In the genomic region with DNA sequence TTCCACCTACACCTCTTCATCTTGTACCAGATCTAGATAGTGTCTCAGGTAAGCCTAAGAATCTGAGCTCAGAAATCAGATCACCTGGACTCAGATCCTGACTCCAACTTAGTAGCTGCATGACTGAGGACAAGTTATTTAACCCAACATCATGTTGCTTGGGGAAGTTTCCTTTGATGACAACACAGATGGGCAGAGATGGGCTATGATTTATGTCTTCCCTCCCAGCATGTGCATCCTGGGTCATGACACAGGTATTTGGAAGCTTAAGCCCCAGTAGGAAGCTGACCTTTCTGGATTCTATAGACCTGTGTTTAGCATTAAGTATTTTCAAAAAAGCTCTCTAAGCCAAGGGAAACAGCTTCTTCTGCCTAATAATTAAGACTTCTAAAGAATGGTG, we compare ENCODE assay signal across 21 cellular contexts. TPM values are rescaled to one million over a fixed set of nuclear protein-coding genes. Genes with fewer than 3 reads are reported as not detected.
DNase-seq lines count a peak whose midpoint lies in the region; ATAC-seq, FAIRE-seq and TF ChIP-seq lines count a peak whose summit lies in the region.
"Had no signal": no experiment of that assay in that cellular context is flagged by ENCODE, and none has a peak within 500 bp of the region (broad histone marks: within the 10 kb centered on the region; RNA-seq: fewer than 3 reads in every experiment).

No MANE protein-coding gene starts in this region.

- H3K9me3 Mint-ChIP-seq in chondrocyte (ENCODE audit: low read depth) (peaks cover 7% of the 10 kb centered on the region), nephron (peaks cover 9% of the 10 kb centered on the region)

- in situ Hi-C loops in HepG2 (cut with HindIII; ENCODE audit: extremely low pct_ligation_motif_present, low pct_unique_long_range_greater_than_20kb), result no loop called here

- intact Hi-C loops in HepG2 (cut with micrococcal nuclease; ENCODE audit: unreplicated experiment), result no loop called here
- intact Hi-C loops in right lobe of liver (cut with DNase I), result no loop called here

- no TSS peak for BruUV-seq in HepG2 (replicated peaks; lab: Mats Ljungman, UMichigan)

- H3K9me3 ChIP-seq in HepG2 (ENCODE audit: low read length) (0 out of 2 replicates have a peak, but pooled peaks cover 5% of the 10 kb centered on the region), right lobe of liver (no peaks in the 10 kb centered on the region), WERI-Rb-1 (ENCODE audit: severe bottlenecking) (peaks cover 17% of the 10 kb centered on the region)
- H3K9me3 ChIP-seq: gastroesophageal sphincter had no signal

- TF ChIP-seq EP300 in HepG2 (IDR thresholded peaks at IDR 0.05; ENCODE audit: low read depth in 2 of 2, low read length in 2 of 2) (no peak), HepG2 (CRISPR knock-in tag; IDR thresholded peaks at IDR 0.05; ENCODE audit: borderline replicate concordance) (no peak)

- TF ChIP-seq CTCF in HepG2 (CRISPR knock-in tag; IDR thresholded peaks at IDR 0.05) (no peak), right lobe of liver (IDR thresholded peaks at IDR 0.05) (no peak), chondrocyte (IDR thresholded peaks at IDR 0.05) (no peak), nephron (IDR thresholded peaks at IDR 0.05; ENCODE audit: unreplicated experiment in 3 of 3) (no peak), WERI-Rb-1 (IDR thresholded peaks at IDR 0.05; ENCODE audit: low read depth, low read length) (no peak)

- H3K36me3 Mint-ChIP-seq in chondrocyte (ENCODE audit: low read depth) (peaks cover 4% of the 10 kb centered on the region), nephron (ENCODE audit: low read depth) (peaks cover 7% of the 10 kb centered on the region)
- H3K36me3 Mint-ChIP-seq: activated naive CD8-positive, alpha-beta T cell treated with anti-CD3 and anti-CD28 coated beads, Interleukin-2, amount 10 ng/mL, durations not matched to agents 7 days and 5 days had no signal

- H3K9ac ChIP-seq in HepG2 (ENCODE audit: insufficient read depth, low read depth, low read length), result no peak overlapping the region

- CTCF ChIA-PET in HepG2 (lab: Yijun Ruan, JAX; ENCODE audit: low intra/inter-chr PET ratio, low total read pairs), result no interaction called here

- H3K4me3 Mint-ChIP-seq in chondrocyte (ENCODE audit: unreplicated experiment) (no peak overlapping the region), nephron (no peak overlapping the region)
- H3K4me3 Mint-ChIP-seq: activated naive CD8-positive, alpha-beta T cell treated with anti-CD3 and anti-CD28 coated beads, Interleukin-2, amount 10 ng/mL, durations not matched to agents 7 days and 5 days; activated T-helper 1 cell treated with anti-CD3 and anti-CD28 coated beads, Interleukin-12 subunit alpha, Interleukin-12 subunit beta, Interleukin-2, Interleukin-4 antibody, amounts not matched to agents 30 ng/mL and 10 ng/mL and 1 ng/mL, durations not matched to agents 14 hours and 24 hours and 36 hours; CD8-positive, alpha-beta memory T cell had no signal

- FAIRE-seq in HepG2 (lab: Jason Lieb, UNC), result peak; percentile 12
- FAIRE-seq: small intestine had no signal

- H3K27me3 ChIP-seq in HepG2 (ENCODE audit: control insufficient read depth in 1 of 2, insufficient read depth in 2 of 2, low read length in 2 of 2) (no peaks in the 10 kb centered on the region), right lobe of liver (no peaks in the 10 kb centered on the region), WERI-Rb-1 (ENCODE audit: insufficient read depth, low read depth, severe bottlenecking) (no peaks in the 10 kb centered on the region)
- H3K27me3 ChIP-seq: brain microvascular endothelial cell, gastroesophageal sphincter had no signal

- H3K4me3 ChIP-seq in HepG2 (replicated peaks in 1 of 3; ENCODE audit: insufficient read depth in 1 of 3, low read depth in 2 of 3, low read length in 3 of 3) (no peak overlapping the region), right lobe of liver (no peak overlapping the region), WERI-Rb-1 (ENCODE audit: low read depth, low read length) (no peak overlapping the region)
- H3K4me3 ChIP-seq: gastroesophageal sphincter had no signal

- TF ChIP-seq RAD21 in HepG2 (CRISPR knock-in tag; IDR thresholded peaks at IDR 0.05), result no peak

- no peaks in the 10 kb centered on the region for H3K79me2 ChIP-seq in HepG2 (ENCODE audit: insufficient read depth, low read length)

- POLR2A ChIA-PET in HepG2 (lab: Yijun Ruan, JAX), result no interaction called here

- peaks cover 46% of the 10 kb centered on the region for H3K4me1 Mint-ChIP-seq in chondrocyte (ENCODE audit: low read depth)
- H3K4me1 Mint-ChIP-seq in nephron, result peaks cover 38% of the 10 kb centered on the region
- H3K4me1 Mint-ChIP-seq: activated naive CD8-positive, alpha-beta T cell treated with anti-CD3 and anti-CD28 coated beads, Interleukin-2, amount 10 ng/mL, durations not matched to agents 7 days and 5 days; CD8-positive, alpha-beta memory T cell had no signal

- TF ChIP-seq POLR2A in HepG2 (IDR thresholded peaks at IDR 0.05; ENCODE audit: insufficient read depth in 1 of 2, low read depth in 2 of 2, low read length in 2 of 2) (no peak), right lobe of liver (IDR thresholded peaks at IDR 0.05) (no peak)

- no peaks in the 10 kb centered on the region for H3K36me3 ChIP-seq in HepG2 (replicated peaks in 1 of 2; ENCODE audit: control insufficient read depth in 1 of 2, insufficient read depth in 2 of 2, low read length in 2 of 2)
- H3K36me3 ChIP-seq in right lobe of liver, result no peaks in the 10 kb centered on the region
- no peaks in the 10 kb centered on the region for H3K36me3 ChIP-seq in WERI-Rb-1
- H3K36me3 ChIP-seq: brain microvascular endothelial cell, gastroesophageal sphincter had no signal

- H3K4me1 ChIP-seq in HepG2 (ENCODE audit: insufficient read depth, low read length) (peaks cover 11% of the 10 kb centered on the region), right lobe of liver (no peaks in the 10 kb centered on the region)
- H3K4me1 ChIP-seq: gastroesophageal sphincter had no signal

- H3K27ac Mint-ChIP-seq in chondrocyte (ENCODE audit: unreplicated experiment) (peak overlapping the region; percentile 87), nephron (peak overlapping the region in 2 of 3 experiments; percentile 55 to 66)
- H3K27ac Mint-ChIP-seq: activated naive CD8-positive, alpha-beta T cell treated with anti-CD3 and anti-CD28 coated beads, Interleukin-2, amount 10 ng/mL, durations not matched to agents 7 days and 5 days; activated T-helper 1 cell treated with anti-CD3 and anti-CD28 coated beads, Interleukin-12 subunit alpha, Interleukin-12 subunit beta, Interleukin-2, Interleukin-4 antibody, amounts not matched to agents 30 ng/mL and 10 ng/mL and 1 ng/mL, durations not matched to agents 14 hours and 24 hours and 36 hours had no signal

- no peaks in the 10 kb centered on the region for H3K27me3 Mint-ChIP-seq in chondrocyte (ENCODE audit: low read depth)
- peaks cover 4% of the 10 kb centered on the region for H3K27me3 Mint-ChIP-seq in nephron (ENCODE audit: low read depth)

- DNase-seq in HepG2 (ENCODE audit: low spot score), result no peak
- DNase-seq in right lobe of liver, result no peak
- no peak for DNase-seq in chondrocyte (ENCODE audit: low spot score)
- DNase-seq in WERI-Rb-1, result no peak
- DNase-seq: activated naive CD8-positive, alpha-beta T cell treated with anti-CD3 and anti-CD28 coated beads, Interleukin-2, amount 10 ng/mL, durations not matched to agents 7 days and 5 days; brain microvascular endothelial cell; CD8-positive, alpha-beta memory T cell; DND-41; erythroblast; NCI-H2081; NCI-H526; small intestine; stimulated activated CD4-positive, alpha-beta T cell treated with anti-CD3 and anti-CD28 coated beads, Interleukin-4, amount 100 ng/mL, for 24 hours; T-helper 2 cell had no signal

- no peak overlapping the region for H2AFZ ChIP-seq in HepG2 (ENCODE audit: low read length)

- H3K27ac ChIP-seq in HepG2 (ENCODE audit: extremely low read length, insufficient read depth, low read length), result no peak overlapping the region
- no peak overlapping the region for H3K27ac ChIP-seq in right lobe of liver
- no peak overlapping the region for H3K27ac ChIP-seq in WERI-Rb-1
- H3K27ac ChIP-seq: gastroesophageal sphincter had no signal

- ATAC-seq in HepG2, result no peak
- ATAC-seq in right lobe of liver, result no peak
- no peak for ATAC-seq in GM21526 (IDR thresholded peaks at IDR 0.05; ENCODE audit: low FRiP score, unreplicated experiment)
- no peak for ATAC-seq in HG02970 (IDR thresholded peaks at IDR 0.05; ENCODE audit: low FRiP score, unreplicated experiment)
- ATAC-seq in GM18517 (IDR thresholded peaks at IDR 0.05; ENCODE audit: unreplicated experiment), result no peak
- ATAC-seq: gastroesophageal sphincter had no signal

- H3K4me2 ChIP-seq in HepG2 (ENCODE audit: low read depth, low read length), result no peak overlapping the region

- H4K20me1 ChIP-seq in HepG2 (ENCODE audit: insufficient read depth, low read length), result no peaks in the 10 kb centered on the region

RNA-seq across cellular contexts. Expression of a gene that starts 12.4 kb away (rescaled TPM):
- total RNA-seq in HepG2 (2016; rRNA removed; fragmentation: Illumina TruSeq; extraction: Trizol) (18.4 and 20.3 TPM in 2 replicates), right lobe of liver (1 to 10 TPM; 3.6 to 7.3 (median 6.3) TPM), chondrocyte (21.6 to 28.6 TPM (median 23.0 TPM) in 3 replicates)
- total RNA-seq in HepG2 (2016; cell fraction: cytosol; rRNA removed; fragmentation: Illumina TruSeq; extraction: Trizol; ENCODE audit: low read depth), result 2.3 and 4.3 TPM in 2 replicates
- 18.9 and 20.3 TPM in 2 replicates for total RNA-seq in HepG2 (2016; cell fraction: insoluble cytoplasmic fraction; rRNA removed; fragmentation: Illumina TruSeq; extraction: Trizol)
- 5.4 and 6.6 TPM in 2 replicates for total RNA-seq in HepG2 (2016; cell fraction: membrane; rRNA removed; fragmentation: Illumina TruSeq; extraction: Trizol)
- 22.7 and 29.7 TPM in 2 replicates for total RNA-seq in HepG2 (2016; cell fraction: nucleus; rRNA removed; fragmentation: Illumina TruSeq; extraction: Trizol)
- 21.4 and 22.1 TPM in 2 replicates for polyA plus RNA-seq in HepG2 (2011; rRNA removed)
- 16.0 and 16.2 TPM in 2 replicates for polyA plus RNA-seq in HepG2 (2011; cell fraction: cytosol; rRNA removed)
- polyA plus RNA-seq in HepG2 (2011; cell fraction: nucleus; rRNA removed), result 131 and 149 TPM in 2 replicates
- polyA plus RNA-seq in HepG2 (2012), result 14.9 and 15.5 TPM in 2 replicates
- 0.63 and 0.85 TPM in 2 replicates for polyA plus RNA-seq in HepG2 (2016; cell fraction: cytosol; fragmentation: Illumina TruSeq; extraction: Trizol; ENCODE audit: low read depth)
- polyA plus RNA-seq in HepG2 (2016; cell fraction: insoluble cytoplasmic fraction; fragmentation: Illumina TruSeq; extraction: Trizol; ENCODE audit: low read depth), result 12.1 and 12.7 TPM in 2 replicates
- 1.4 and 1.7 TPM in 2 replicates for polyA plus RNA-seq in HepG2 (2016; cell fraction: membrane; fragmentation: Illumina TruSeq; extraction: Trizol; ENCODE audit: low read depth)
- polyA plus RNA-seq in HepG2 (2016; cell fraction: nucleus; fragmentation: Illumina TruSeq; extraction: Trizol; ENCODE audit: insufficient read depth, low read depth), result 34.2 and 40.8 TPM in 2 replicates
- 30.5 and 72.9 TPM in 2 replicates for polyA minus RNA-seq in HepG2 (2011; rRNA and poly(A)+ RNA removed; ENCODE audit: low replicate concordance)
- polyA minus RNA-seq in HepG2 (2011; cell fraction: cytosol; rRNA and poly(A)+ RNA removed), result 17.1 and 24.8 TPM in 2 replicates
- polyA minus RNA-seq in HepG2 (2011; cell fraction: nucleus; rRNA and poly(A)+ RNA removed), result 72.4 and 73.8 TPM in 2 replicates

RNA-seq across cellular contexts. Expression of a gene that starts 58.7 kb away (rescaled TPM):
- total RNA-seq in HepG2 (2016; rRNA removed; fragmentation: Illumina TruSeq; extraction: Trizol) (not detected in 2 replicates), right lobe of liver (under 1 TPM in 3 of 6 experiments, not detected in 3; 0.33 to 0.37 (median 0.35) TPM), chondrocyte (not detected in 3 replicates)
- not detected in 2 replicates for total RNA-seq in HepG2 (2016; cell fraction: cytosol; rRNA removed; fragmentation: Illumina TruSeq; extraction: Trizol; ENCODE audit: low read depth)
- total RNA-seq in HepG2 (2016; cell fraction: insoluble cytoplasmic fraction; rRNA removed; fragmentation: Illumina TruSeq; extraction: Trizol), result not detected in 2 replicates
- not detected in 2 replicates for total RNA-seq in HepG2 (2016; cell fraction: membrane; rRNA removed; fragmentation: Illumina TruSeq; extraction: Trizol)
- not detected in 2 replicates for total RNA-seq in HepG2 (2016; cell fraction: nucleus; rRNA removed; fragmentation: Illumina TruSeq; extraction: Trizol)
- not detected in 2 replicates for polyA plus RNA-seq in HepG2 (2011; rRNA removed)
- polyA plus RNA-seq in HepG2 (2011; cell fraction: cytosol; rRNA removed), result not detected in 2 replicates
- polyA plus RNA-seq in HepG2 (2011; cell fraction: nucleus; rRNA removed), result not detected in 2 replicates
- not detected in 2 replicates for polyA plus RNA-seq in HepG2 (2012)
- not detected in 2 replicates for polyA plus RNA-seq in HepG2 (2016; cell fraction: cytosol; fragmentation: Illumina TruSeq; extraction: Trizol; ENCODE audit: low read depth)
- polyA plus RNA-seq in HepG2 (2016; cell fraction: insoluble cytoplasmic fraction; fragmentation: Illumina TruSeq; extraction: Trizol; ENCODE audit: low read depth), result not detected in 2 replicates
- polyA plus RNA-seq in HepG2 (2016; cell fraction: membrane; fragmentation: Illumina TruSeq; extraction: Trizol; ENCODE audit: low read depth), result not detected in 2 replicates
- polyA plus RNA-seq in HepG2 (2016; cell fraction: nucleus; fragmentation: Illumina TruSeq; extraction: Trizol; ENCODE audit: insufficient read depth, low read depth), result not detected in 2 replicates
- not detected in 2 replicates for polyA minus RNA-seq in HepG2 (2011; rRNA and poly(A)+ RNA removed; ENCODE audit: low replicate concordance)
- polyA minus RNA-seq in HepG2 (2011; cell fraction: cytosol; rRNA and poly(A)+ RNA removed), result not detected in 2 replicates
- not detected in 2 replicates for polyA minus RNA-seq in HepG2 (2011; cell fraction: nucleus; rRNA and poly(A)+ RNA removed)
- total RNA-seq: activated CD8-positive, alpha-beta memory T cell treated with anti-CD3 and anti-CD28 coated beads for 36 hours; activated naive CD8-positive, alpha-beta T cell treated with anti-CD3 and anti-CD28 coated beads, Interleukin-2, amount 10 ng/mL, durations not matched to agents 7 days and 5 days; activated T-helper 1 cell treated with anti-CD3 and anti-CD28 coated beads, Interleukin-12 subunit alpha, Interleukin-12 subunit beta, Interleukin-2, Interleukin-4 antibody, amounts not matched to agents 30 ng/mL and 10 ng/mL and 1 ng/mL, durations not matched to agents 14 hours and 24 hours and 36 hours; CD8-positive, alpha-beta memory T cell had no signal
- polyA plus RNA-seq: CD8-positive, alpha-beta memory T cell had no signal
